In the genomic region with DNA sequence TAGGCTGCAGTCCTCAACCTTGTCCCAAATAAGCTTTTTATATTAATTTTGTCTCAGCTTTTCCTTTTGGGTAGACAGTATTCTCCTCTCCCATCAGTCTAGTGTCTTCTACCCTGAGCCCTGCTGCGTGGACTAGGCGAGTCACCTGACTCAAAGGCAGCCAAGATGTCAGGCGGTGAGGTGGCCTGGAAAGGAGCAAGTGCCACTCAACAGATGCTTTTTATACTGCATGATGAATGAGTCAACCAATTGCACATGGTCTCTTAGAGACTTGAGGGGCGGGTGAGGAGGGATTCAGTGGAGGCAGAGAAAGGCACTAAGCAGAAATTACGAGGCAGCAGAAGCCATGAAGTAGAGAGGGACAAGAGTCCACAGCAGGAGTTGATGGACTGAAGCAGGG, we compare ENCODE assay signal across 20 cellular contexts.
DNase-seq lines count a peak whose midpoint lies in the region; ATAC-seq, FAIRE-seq and TF ChIP-seq lines count a peak whose summit lies in the region.
"Had no signal": no experiment of that assay in that cellular context is flagged by ENCODE, and none has a peak within 500 bp of the region (broad histone marks: within the 10 kb centered on the region; RNA-seq: fewer than 3 reads in every experiment).

No MANE protein-coding gene starts in this region.

- H3K79me2 ChIP-seq in DND-41 (ENCODE audit: insufficient read depth, low read length): no peaks in the 10 kb centered on the region

- no peaks in the 10 kb centered on the region for H3K27me3 Mint-ChIP-seq in naive thymus-derived CD8-positive, alpha-beta T cell
- H3K27me3 Mint-ChIP-seq: CD8-positive, alpha-beta memory T cell had no signal

- ATAC-seq in DND-41 (ENCODE audit: insufficient read depth, low read depth): 0 out of 3 replicates have a peak, but pooled peaks have one; percentile 12
- peak; percentile 60 to 65 for ATAC-seq in lower lobe of right lung
- no peak for ATAC-seq in naive thymus-derived CD8-positive, alpha-beta T cell

- no peaks in the 10 kb centered on the region for H3K4me1 ChIP-seq in DND-41 (ENCODE audit: insufficient read depth, low read length)
- peaks cover 10% of the 10 kb centered on the region for H3K4me1 ChIP-seq in lower lobe of right lung
- no peaks in the 10 kb centered on the region for H3K4me1 ChIP-seq in kidney (ENCODE audit: control insufficient read depth in 1 of 2, insufficient read depth in 1 of 2, low read depth in 1 of 2, low read length in 2 of 2)
- H3K4me1 ChIP-seq: SJCRH30 had no signal

- H3K4me3 Mint-ChIP-seq in naive thymus-derived CD8-positive, alpha-beta T cell: no peak overlapping the region
- H3K4me3 Mint-ChIP-seq: CD8-positive, alpha-beta memory T cell had no signal

- POLR2A ChIA-PET in naive thymus-derived CD8-positive, alpha-beta T cell (lab: Charles Lee): no interaction called here

- H3K4me3 ChIP-seq in DND-41 (ENCODE audit: low read depth in 1 of 2, low read length in 2 of 2) (no peak overlapping the region), lower lobe of right lung (no peak overlapping the region), kidney (ENCODE audit: low read length in 2 of 2) (no peak overlapping the region)
- H3K4me3 ChIP-seq: SJCRH30 had no signal

- no peaks in the 10 kb centered on the region for H3K27me3 ChIP-seq in DND-41 (ENCODE audit: insufficient read depth, low read length, poor library complexity)
- no peaks in the 10 kb centered on the region for H3K27me3 ChIP-seq in lower lobe of right lung (ENCODE audit: low read depth)
- H3K27me3 ChIP-seq: SJCRH30 had no signal

- no peak for FAIRE-seq in urothelium cell line (lab: Jason Lieb, UNC)
- no peak for FAIRE-seq in kidney (lab: Jason Lieb, UNC)
- FAIRE-seq: endometrium had no signal

- no peak overlapping the region for H3K4me2 ChIP-seq in DND-41 (ENCODE audit: insufficient read depth, low read length)

- H3K4me1 Mint-ChIP-seq in naive thymus-derived CD8-positive, alpha-beta T cell: peaks cover 0 to 11% (median 0%) of the 10 kb centered on the region in 4 donors

- no peak overlapping the region for H3K27ac ChIP-seq in DND-41 (ENCODE audit: low read length)
- H3K27ac ChIP-seq in epithelial cell of prostate: peak overlapping the region; percentile 69
- H3K27ac ChIP-seq in lower lobe of right lung: no peak overlapping the region
- no peak overlapping the region for H3K27ac ChIP-seq in kidney (ENCODE audit: low read depth in 2 of 2, low read length in 2 of 2)
- H3K27ac ChIP-seq: SJCRH30 had no signal

- H2AFZ ChIP-seq in DND-41 (ENCODE audit: low read depth, low read length): no peak overlapping the region

- H3K36me3 Mint-ChIP-seq in naive thymus-derived CD8-positive, alpha-beta T cell: no peaks in the 10 kb centered on the region
- H3K36me3 Mint-ChIP-seq: CD8-positive, alpha-beta memory T cell had no signal

- no peaks in the 10 kb centered on the region for H3K9me3 Mint-ChIP-seq in naive thymus-derived CD8-positive, alpha-beta T cell
- H3K9me3 Mint-ChIP-seq: CD8-positive, alpha-beta memory T cell had no signal

- no peaks in the 10 kb centered on the region for H4K20me1 ChIP-seq in DND-41 (ENCODE audit: insufficient read depth, low read length)

- H3K9ac ChIP-seq in DND-41 (ENCODE audit: low read depth, low read length) (no peak overlapping the region), kidney (ENCODE audit: low read length in 2 of 2) (no peak overlapping the region)

- no peaks in the 10 kb centered on the region for H3K9me3 ChIP-seq in DND-41 (ENCODE audit: insufficient read depth, low read length, severe bottlenecking)
- H3K9me3 ChIP-seq in lower lobe of right lung: no peaks in the 10 kb centered on the region
- no peaks in the 10 kb centered on the region for H3K9me3 ChIP-seq in kidney (ENCODE audit: control insufficient read depth in 1 of 2, low read length in 2 of 2)
- H3K9me3 ChIP-seq: SJCRH30 had no signal

- H3K36me3 ChIP-seq in DND-41 (ENCODE audit: insufficient read depth, low read length): peaks cover 61% of the 10 kb centered on the region
- peaks cover 45% of the 10 kb centered on the region for H3K36me3 ChIP-seq in lower lobe of right lung
- peaks cover 0 to 2% of the 10 kb centered on the region in 2 donors for H3K36me3 ChIP-seq in kidney (ENCODE audit: control insufficient read depth in 1 of 2, insufficient read depth in 2 of 2, low read length in 2 of 2)
- H3K36me3 ChIP-seq: SJCRH30 had no signal

- intact Hi-C loops in lower lobe of right lung (cut with DNase I) (no loop called here), kidney (cut with DNase I) (no loop called here)

- H3K27ac Mint-ChIP-seq in naive thymus-derived CD8-positive, alpha-beta T cell: no peak overlapping the region

- DNase-seq in DND-41 (no peak), LHCN-M2 (ENCODE audit: low read depth) (peak; percentile 6), epithelial cell of prostate (ENCODE audit: low read depth, low spot score) (no peak), lower lobe of right lung (no peak), urothelium cell line (ENCODE audit: low spot score) (no peak), kidney (no peak), NCI-H2107 treated with DMSO at 0.1 percent for 48 hours (lab: John Stamatoyannopoulos, UW; ENCODE audit: unreplicated experiment) (no peak)
- no peak for DNase-seq in naive thymus-derived CD8-positive, alpha-beta T cell
- DNase-seq: activated CD4-positive, CD25-positive, alpha-beta regulatory T cell; activated gamma-delta T cell treated with Interleukin-2 at 50 U/mL for 16 hours; CD8-positive, alpha-beta memory T cell; foreskin melanocyte; KBM-7; NCI-H2029 treated with DMSO at 0.1 percent for 48 hours; NCI-H524 treated with DMSO at 0.1 percent for 48 hours; posterior cingulate gyrus; SJCRH30; stimulated activated CD4-positive, alpha-beta T cell treated with anti-CD3 and anti-CD28 coated beads, Interleukin-4, amount 100 ng/mL, for 1 hour; T-helper 2 cell had no signal

- TF ChIP-seq CTCF in DND-41 (IDR thresholded peaks at IDR 0.05; ENCODE audit: borderline replicate concordance, extremely low read depth, low read length, poor library complexity, severe bottlenecking): no peak
- no peak for TF ChIP-seq CTCF in lower lobe of right lung (IDR thresholded peaks at IDR 0.05)
- TF ChIP-seq CTCF in kidney (IDR thresholded peaks at IDR 0.05; ENCODE audit: borderline replicate concordance, extremely low read depth, insufficient read depth): no peak

Comparison
In these comparisons a context has a peak if more than half of its experiments do, and no peak if none do; other contexts are left out.
1. ATAC-seq: peak in DND-41 (single experiment) and lower lobe of right lung (2 of 2); none in naive thymus-derived CD8-positive, alpha-beta T cell (0 of 2).